Comparison of ENCODE assay signal across 8 cellular contexts in the genomic region with DNA sequence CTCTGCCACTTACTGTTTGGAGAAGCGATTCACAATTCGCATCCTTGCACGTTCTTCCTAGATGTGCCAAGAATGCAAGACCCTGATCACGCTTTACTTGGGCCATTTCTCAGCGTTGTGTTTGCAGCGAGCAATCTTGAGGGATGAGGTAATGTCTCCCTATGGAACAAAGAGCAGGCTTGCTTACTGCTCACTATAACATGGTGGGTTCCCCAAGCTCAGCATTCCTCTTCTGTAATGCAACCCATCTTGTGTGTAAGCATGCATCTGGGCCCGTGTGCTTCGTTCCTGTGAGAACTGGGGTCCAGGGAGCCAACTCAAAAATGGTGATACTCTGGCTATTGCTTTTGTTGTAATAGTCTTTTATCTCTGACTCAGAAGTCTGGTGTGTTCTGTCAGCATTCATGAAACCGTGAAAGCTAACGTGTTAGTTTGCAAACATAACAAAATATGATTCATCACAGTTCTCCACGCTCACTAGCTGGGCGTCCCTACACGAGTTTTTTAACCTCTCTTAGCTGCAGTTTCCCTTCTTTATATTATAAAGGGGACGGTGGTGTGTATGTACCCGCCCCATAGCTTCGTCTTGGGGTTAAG. TPM values are rescaled to one million over a fixed set of nuclear protein-coding genes. Genes with fewer than 3 reads are reported as not detected.
DNase-seq lines count a peak whose midpoint lies in the region; ATAC-seq, FAIRE-seq and TF ChIP-seq lines count a peak whose summit lies in the region.

No MANE protein-coding gene starts in this region.

- H3K4me3 ChIP-seq in CD4-positive, CD25-positive, alpha-beta regulatory T cell (ENCODE audit: low read depth, low read length): peak overlapping the region; percentile 83
- peak overlapping the region; percentile 64 for H3K4me3 ChIP-seq in SU-DHL-6 (ENCODE audit: insufficient read depth, low read length, poor library complexity, severe bottlenecking)
- H3K4me3 ChIP-seq in H1 (ENCODE audit: extremely low read depth in 1 of 4, insufficient read depth in 2 of 4, low read depth in 3 of 4, low read length in 4 of 4): peak overlapping the region; percentile 73 to 93 (median 82)
- peak overlapping the region; percentile 90 for H3K4me3 ChIP-seq in naive thymus-derived CD4-positive, alpha-beta T cell (ENCODE audit: low read length)

- no peak overlapping the region for H4K91ac ChIP-seq in H1 (replicated peaks; ENCODE audit: insufficient read length, low read length)

- H4K8ac ChIP-seq in H1 (ENCODE audit: extremely low read depth, insufficient read depth, low read length): no peak overlapping the region

- peaks cover 4% of the 10 kb centered on the region; the same call in 1 of the 2 replicates for H3K23me2 ChIP-seq in H1 (ENCODE audit: low read depth, low read length)

- H3K79me1 ChIP-seq in H1 (ENCODE audit: low read depth, low read length): no peaks in the 10 kb centered on the region

- no peak overlapping the region for H3K4ac ChIP-seq in H1 (replicated peaks; ENCODE audit: insufficient read length, low read depth, low read length)

- no peak for TF ChIP-seq POLR2A in H1 (IDR thresholded peaks at IDR 0.05; ENCODE audit: control extremely low read depth in 1 of 2, low read depth in 2 of 2, low read length in 2 of 2)

- peak; percentile 45 to 50 for ATAC-seq in CD4-positive, CD25-positive, alpha-beta regulatory T cell (ENCODE audit: low read depth in 2 of 2)
- ATAC-seq in GM18870 (IDR thresholded peaks at IDR 0.05; ENCODE audit: unreplicated experiment) (peak; percentile 2), HG03439 (IDR thresholded peaks at IDR 0.05; ENCODE audit: unreplicated experiment) (peak; percentile 4)
- peak; percentile 22 for ATAC-seq in naive thymus-derived CD4-positive, alpha-beta T cell

- TF ChIP-seq EP300 in H1 (IDR thresholded peaks at IDR 0.05; ENCODE audit: borderline replicate concordance in 1 of 2, low read depth in 2 of 2, low read length in 2 of 2): no peak

- no peak overlapping the region for H2BK15ac ChIP-seq in H1 (ENCODE audit: low read length)

- POLR2A ChIA-PET in H1 (lab: Charles Lee; ENCODE audit: partially characterized antibody): interaction anchor here (0.8 to 3.1 kb wide), 15 partner anchors 23 to 397 kb away, joined by 3 to 14 read pairs (median 4); partner anchors contain the start of genes BCAR3 and DNTTIP2
- POLR2A ChIA-PET in naive thymus-derived CD4-positive, alpha-beta T cell (lab: Charles Lee): interaction anchor here (0.7 to 3.6 kb wide), 18 partner anchors 10 to 1228 kb away, joined by 3 to 51 read pairs (median 6); partner anchors contain the start of genes ABCD3, ALG14, DNTTIP2 and DR1

- no peaks in the 10 kb centered on the region for H3K27me3 ChIP-seq in CD4-positive, CD25-positive, alpha-beta regulatory T cell (ENCODE audit: control insufficient read depth, insufficient read depth, low read length)
- no peaks in the 10 kb centered on the region for H3K27me3 ChIP-seq in SU-DHL-6 (ENCODE audit: low read length)
- no peaks in the 10 kb centered on the region; a peak in 1 of 7 replicates for H3K27me3 ChIP-seq in H1 (replicated peaks in 1 of 4; ENCODE audit: control insufficient read depth in 3 of 4, extremely low read depth in 1 of 4, insufficient read depth in 3 of 4, low read length in 3 of 4)
- H3K27me3 ChIP-seq in naive thymus-derived CD4-positive, alpha-beta T cell (ENCODE audit: control insufficient read depth in 2 of 2, insufficient read depth in 2 of 2, low read length in 2 of 2): no peaks in the 10 kb centered on the region

- no peak overlapping the region for H3K14ac ChIP-seq in H1 (ENCODE audit: insufficient read length)

- H3K4me2 ChIP-seq in SU-DHL-6 (ENCODE audit: low read depth, low read length, poor library complexity, severe bottlenecking) (peak overlapping the region; percentile 96), H1 (ENCODE audit: insufficient read depth in 1 of 2, low read depth in 2 of 2, low read length in 2 of 2) (peak overlapping the region; percentile 65 to 69)

- peaks cover 6 to 42% (median 24%) of the 10 kb centered on the region in 4 donors for H3K4me1 Mint-ChIP-seq in CD4-positive, CD25-positive, alpha-beta regulatory T cell
- peaks cover 15 to 36% (median 24%) of the 10 kb centered on the region in 7 donors for H3K4me1 Mint-ChIP-seq in naive thymus-derived CD4-positive, alpha-beta T cell

- H3K79me2 ChIP-seq in SU-DHL-6 (ENCODE audit: insufficient read depth, low read length) (no peaks in the 10 kb centered on the region), H1 (ENCODE audit: control insufficient read depth in 1 of 2, insufficient read depth in 2 of 2, low read length in 2 of 2) (no peaks in the 10 kb centered on the region)

- H3K27ac Mint-ChIP-seq in CD4-positive, CD25-positive, alpha-beta regulatory T cell: peak overlapping the region; percentile 88 to 99 (median 93)
- H3K27ac Mint-ChIP-seq in naive thymus-derived CD4-positive, alpha-beta T cell: peak overlapping the region; percentile 86 to 100 (median 96)

- peaks cover 22% of the 10 kb centered on the region for H3K27me3 Mint-ChIP-seq in CD4-positive, CD25-positive, alpha-beta regulatory T cell
- H3K27me3 Mint-ChIP-seq in naive thymus-derived CD4-positive, alpha-beta T cell: peaks cover 0 to 13% (median 0%) of the 10 kb centered on the region in 5 donors

- H2BK5ac ChIP-seq in H1 (ENCODE audit: low read depth, low read length): 0 out of 2 replicates have a peak overlapping the region, but pooled peaks have one; percentile 18

- TF ChIP-seq RAD21 in H1 (IDR thresholded peaks at IDR 0.05 in 1 of 2, conservative IDR thresholded peaks at IDR 0.05 in 1 of 2; ENCODE audit: low read depth in 2 of 2, low read length in 2 of 2): no peak

- H3K9ac ChIP-seq in SU-DHL-6 (ENCODE audit: low read length) (peak overlapping the region; percentile 75), H1 (replicated peaks in 1 of 4; ENCODE audit: extremely low read depth in 1 of 4, low read depth in 3 of 4, low read length in 3 of 4) (no peak overlapping the region)

- H4K20me1 ChIP-seq in SU-DHL-6 (ENCODE audit: low read depth, low read length) (no peaks in the 10 kb centered on the region), H1 (replicated peaks in 1 of 2; ENCODE audit: control insufficient read depth in 1 of 2, insufficient read depth in 2 of 2, low read length in 2 of 2) (no peaks in the 10 kb centered on the region)

- peak in 1 of 3 donors; percentile 58 for DNase-seq in CD4-positive, CD25-positive, alpha-beta regulatory T cell
- DNase-seq in H1 (ENCODE audit: low read depth in 1 of 2, low spot score in 2 of 2): no peak
- DNase-seq in naive thymus-derived CD4-positive, alpha-beta T cell: peak in 1 of 9 donors; percentile 62
- DNase-seq in GOT3 (lab: John Stamatoyannopoulos, UW): no peak
- DNase-seq in SW 1271 (lab: John Stamatoyannopoulos, UW): no peak

- H2AK5ac ChIP-seq in H1 (ENCODE audit: low read depth, low read length): no peak overlapping the region

- CTCF ChIA-PET in H1 (lab: Charles Lee; ENCODE audit: partially characterized antibody): interaction anchor here (0.6 to 14.0 kb wide), 13 partner anchors 25 to 244 kb away, joined by 3 to 324 read pairs (median 5); no protein-coding TSS in a partner anchor
- CTCF ChIA-PET in naive thymus-derived CD4-positive, alpha-beta T cell (lab: Charles Lee): interaction anchor here (0.7 to 2.9 kb wide), 6 partner anchors 34 to 541 kb away, joined by 3 to 19 read pairs (median 6); partner anchors contain the start of genes DNTTIP2 and GCLM

- no peaks in the 10 kb centered on the region for H3K9me3 ChIP-seq in CD4-positive, CD25-positive, alpha-beta regulatory T cell (ENCODE audit: control insufficient read depth in 2 of 2, low read length in 2 of 2)
- H3K9me3 ChIP-seq in SU-DHL-6 (ENCODE audit: insufficient read depth, low read length) (no peaks in the 10 kb centered on the region), H1 (ENCODE audit: insufficient read depth in 2 of 2, low read depth in 1 of 2, low read length in 1 of 2) (peaks cover 0 to 7% of the 10 kb centered on the region in 2 experiments; a peak in 1 of 4 replicates)
- no peaks in the 10 kb centered on the region for H3K9me3 ChIP-seq in naive thymus-derived CD4-positive, alpha-beta T cell (ENCODE audit: control insufficient read depth in 2 of 3, low read length in 3 of 3)

- H2BK120ac ChIP-seq in H1 (replicated peaks; ENCODE audit: low read depth, low read length): no peak overlapping the region

- H3K9me2 ChIP-seq in SU-DHL-6 (replicated peaks; ENCODE audit: insufficient read depth, low read length): no peaks in the 10 kb centered on the region

- H2BK12ac ChIP-seq in H1 (ENCODE audit: low read depth, low read length): 0 out of 2 replicates have a peak overlapping the region, but pooled peaks have one; percentile 52

- no peak overlapping the region for H2BK20ac ChIP-seq in H1 (ENCODE audit: low read length)

- intact Hi-C loops in naive thymus-derived CD4-positive, alpha-beta T cell (cut with micrococcal nuclease): loop anchor here (1.0 to 10.0 kb wide), 16 partner anchors 29 to 1361 kb away; partner anchors contain the start of genes RPL5 (in 2 of the 2), ABCD3 (in 1 of the 2), ALG14 (in 1 of the 2) and CCDC18 (in 1 of the 2)

- H4K5ac ChIP-seq in H1 (ENCODE audit: insufficient read length, low read depth, low read length): no peak overlapping the region

- H3K23ac ChIP-seq in H1 (ENCODE audit: insufficient read length): no peak overlapping the region

- peaks cover 0 to 8% (median 0%) of the 10 kb centered on the region in 7 donors for H3K9me3 Mint-ChIP-seq in CD4-positive, CD25-positive, alpha-beta regulatory T cell
- H3K9me3 Mint-ChIP-seq in naive thymus-derived CD4-positive, alpha-beta T cell: peaks cover 0 to 19% (median 0%) of the 10 kb centered on the region in 11 donors

- H3K18ac ChIP-seq in H1 (ENCODE audit: extremely low read depth, low read length): no peak overlapping the region

- peak overlapping the region; percentile 87 to 99 (median 91) for H3K4me3 Mint-ChIP-seq in CD4-positive, CD25-positive, alpha-beta regulatory T cell
- H3K4me3 Mint-ChIP-seq in naive thymus-derived CD4-positive, alpha-beta T cell: peak overlapping the region; percentile 86 to 97 (median 91)

- no peak for FAIRE-seq in H1 (lab: Jason Lieb, UNC)

- H3F3A ChIP-seq in SU-DHL-6 (ENCODE audit: insufficient read depth): no peaks in the 10 kb centered on the region

- peak overlapping the region; percentile 90 for H3K27ac ChIP-seq in CD4-positive, CD25-positive, alpha-beta regulatory T cell (ENCODE audit: insufficient read depth, low read length, poor library complexity, severe bottlenecking)
- H3K27ac ChIP-seq in SU-DHL-6 (ENCODE audit: low read depth, low read length): peak overlapping the region; percentile 81
- no peak overlapping the region for H3K27ac ChIP-seq in H1 (ENCODE audit: low read depth, low read length)
- H3K27ac ChIP-seq in naive thymus-derived CD4-positive, alpha-beta T cell (ENCODE audit: low read depth, low read length): peak overlapping the region; percentile 88

- H3K4me1 ChIP-seq in CD4-positive, CD25-positive, alpha-beta regulatory T cell (ENCODE audit: control insufficient read depth, insufficient read depth, low read length, poor library complexity, severe bottlenecking): peaks cover 16% of the 10 kb centered on the region
- H3K4me1 ChIP-seq in H1 (replicated peaks in 1 of 4; ENCODE audit: control insufficient read depth in 3 of 4, insufficient read depth in 4 of 4, low read length in 3 of 4): peaks cover 0 to 7% (median 3%) of the 10 kb centered on the region in 4 experiments; a peak in 2 of 7 replicates
- peaks cover 4 to 16% of the 10 kb centered on the region in 2 donors for H3K4me1 ChIP-seq in naive thymus-derived CD4-positive, alpha-beta T cell (ENCODE audit: control insufficient read depth in 2 of 2, insufficient read depth in 2 of 2, low read length in 2 of 2)

- H3K56ac ChIP-seq in H1 (replicated peaks; ENCODE audit: insufficient read length, low read depth, low read length): no peak overlapping the region

- WGBS in H1 (ENCODE audit: extremely low coverage in 1 of 2, insufficient coverage in 1 of 2, insufficient read length in 1 of 2, insufficient replicate concordance in 2 of 2, low coverage in 1 of 2, low lambda C conversion rate in 2 of 2, missing lambda C conversion rate in 1 of 2), 2 experiments: 64% methylated on average over 16 of the region's 16 CpGs; no CpG with 5 or more reads in 1 of the 2 experiments

- TF ChIP-seq CTCF in SU-DHL-6 (IDR thresholded peaks at IDR 0.05; ENCODE audit: insufficient read depth, low read length, poor library complexity, severe bottlenecking): no peak
- no peak for TF ChIP-seq CTCF in H1 (IDR thresholded peaks at IDR 0.05; ENCODE audit: control extremely low read depth in 1 of 3, insufficient read depth in 1 of 3, low read depth in 1 of 3, low read length in 3 of 3)

- peak overlapping the region; percentile 82 for H2AFZ ChIP-seq in SU-DHL-6 (ENCODE audit: low read depth, low read length, severe bottlenecking)
- H2AFZ ChIP-seq in H1 (ENCODE audit: low read length): peak overlapping the region; percentile 30; the same call in 1 of the 2 replicates

- H3K36me3 ChIP-seq in CD4-positive, CD25-positive, alpha-beta regulatory T cell (ENCODE audit: control insufficient read depth, insufficient read depth, low read length): no peaks in the 10 kb centered on the region
- no peaks in the 10 kb centered on the region for H3K36me3 ChIP-seq in SU-DHL-6 (ENCODE audit: low read length)
- no peaks in the 10 kb centered on the region; a peak in 1 of 8 replicates for H3K36me3 ChIP-seq in H1 (ENCODE audit: control insufficient read depth in 2 of 4, insufficient read depth in 4 of 4, low read length in 3 of 4)
- H3K36me3 ChIP-seq in naive thymus-derived CD4-positive, alpha-beta T cell (ENCODE audit: control insufficient read depth in 2 of 3, insufficient read depth in 3 of 3, low read length in 3 of 3): no peaks in the 10 kb centered on the region

- H3K36me3 Mint-ChIP-seq in CD4-positive, CD25-positive, alpha-beta regulatory T cell: no peaks in the 10 kb centered on the region
- H3K36me3 Mint-ChIP-seq in naive thymus-derived CD4-positive, alpha-beta T cell: peaks cover 0 to 7% (median 0%) of the 10 kb centered on the region in 5 donors

RNA-seq across cellular contexts. Expression of gene DNTTIP2, which starts 33.4 kb away (rescaled TPM):
- total RNA-seq in CD4-positive, CD25-positive, alpha-beta regulatory T cell: 77.0 TPM
- 10 to 100 TPM; 70.4 to 87.2 (median 73.1) TPM for polyA plus RNA-seq in CD4-positive, CD25-positive, alpha-beta regulatory T cell
- 80.4 and 84.2 TPM in 2 replicates for total RNA-seq in H1 (2021; fragmentation: NEBNext Ultra II Directional; extraction: Animal tissue kit (Norgen Biotek cat#: 25700))
- 3.1 and 6.3 TPM in 2 replicates for polyA plus RNA-seq in H1 (2011; rRNA removed)
- polyA plus RNA-seq in H1 (2011; cell fraction: cytosol; rRNA removed): 16.7 TPM
- 36.5 TPM for polyA plus RNA-seq in H1 (2011; cell fraction: nucleus; rRNA removed)
- polyA plus RNA-seq in H1 (2012, experiment 1 of 2): 43.9 to 87.2 TPM (median 51.2 TPM) in 4 replicates
- polyA plus RNA-seq in H1 (2012, experiment 2 of 2): 3.0 TPM
- 92.4 TPM for polyA plus RNA-seq in H1 (2013, experiment 1 of 2)
- polyA plus RNA-seq in H1 (2013, experiment 2 of 2): 93.1 TPM
- 29.1 and 52.1 TPM in 2 replicates for polyA minus RNA-seq in H1 (2011; rRNA and poly(A)+ RNA removed)
- polyA minus RNA-seq in H1 (2011; cell fraction: cytosol; rRNA and poly(A)+ RNA removed): 12.0 TPM
- 30.2 TPM for polyA minus RNA-seq in H1 (2011; cell fraction: nucleus; rRNA and poly(A)+ RNA removed)
- 10 to 100 TPM; 51.8 to 84.2 (median 77.5) TPM for total RNA-seq in naive thymus-derived CD4-positive, alpha-beta T cell
- polyA plus RNA-seq in naive thymus-derived CD4-positive, alpha-beta T cell: 10 to 100 TPM; 83.6 to 86.4 TPM
